In the genomic region with DNA sequence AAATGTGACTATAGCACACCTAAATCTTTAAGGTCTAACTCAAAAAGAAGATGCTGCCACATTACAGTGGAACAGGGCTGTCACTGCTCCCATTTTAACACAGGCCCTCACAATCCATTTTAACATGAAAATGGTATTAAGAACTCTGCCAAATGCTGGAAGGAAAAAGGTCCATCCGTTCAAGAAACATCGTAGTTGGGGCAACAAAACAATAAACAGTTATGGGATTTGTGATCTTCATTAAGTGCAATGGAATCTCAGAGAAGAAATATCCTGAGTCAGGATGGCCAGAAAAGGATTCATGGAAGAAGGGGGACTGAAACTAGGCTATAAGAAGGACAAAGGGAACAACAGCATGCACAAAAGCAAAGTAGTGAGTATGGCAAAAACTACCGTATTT, we compare ENCODE assay signal across 10 cellular contexts. TPM values are rescaled to one million over a fixed set of nuclear protein-coding genes. Genes with fewer than 3 reads are reported as not detected.
DNase-seq lines count a peak whose midpoint lies in the region; ATAC-seq and TF ChIP-seq lines count a peak whose summit lies in the region.
"Had no signal": no experiment of that assay in that cellular context is flagged by ENCODE, and none has a peak within 500 bp of the region (broad histone marks: within the 10 kb centered on the region; RNA-seq: fewer than 3 reads in every experiment).

No MANE protein-coding gene starts in this region.

- no peak for DNase-seq in activated T-cell treated with anti-CD3 and anti-CD28 coated beads, Interleukin-2, amount 50 U/mL, for 72 hours
- DNase-seq in activated T-cell treated with anti-CD3 and anti-CD28 coated beads, Interleukin-2, amount 50 U/mL, for 48 hours: no peak
- DNase-seq in astrocyte of the cerebellum (ENCODE audit: low read depth): no peak
- DNase-seq in hepatocyte (ENCODE audit: low spot score): no peak
- DNase-seq in SW 1271 (lab: John Stamatoyannopoulos, UW): no peak
- no peak for DNase-seq in glutamatergic neuron
- DNase-seq: activated naive CD4-positive, alpha-beta T cell treated with anti-CD3 and anti-CD28 coated beads, Interleukin-2, amount 50 U/mL, for 16 hours; pancreas had no signal

- H3K36me3 Mint-ChIP-seq in activated T-cell treated with anti-CD3 and anti-CD28 coated beads, Interleukin-2, amount 50 U/mL, for 72 hours (ENCODE audit: insufficient read depth in 2 of 2): peaks cover 5 to 18% of the 10 kb centered on the region in 2 donors
- H3K36me3 Mint-ChIP-seq in glutamatergic neuron (ENCODE audit: unreplicated experiment): no peaks in the 10 kb centered on the region

- H3K9me3 ChIP-seq in hepatocyte (ENCODE audit: low read depth) (no peaks in the 10 kb centered on the region), stomach smooth muscle (ENCODE audit: control insufficient read depth in 2 of 2, low read length in 2 of 2) (no peaks in the 10 kb centered on the region)
- H3K9me3 ChIP-seq: pancreas had no signal

- WGBS in hepatocyte (ENCODE audit: low lambda C conversion rate, missing lambda C conversion rate): 58% methylated on average over 3 of the region's 3 CpGs

- H3K4me1 Mint-ChIP-seq in activated T-cell treated with anti-CD3 and anti-CD28 coated beads, Interleukin-2, amount 50 U/mL, for 72 hours (ENCODE audit: low read depth): peaks cover 69% of the 10 kb centered on the region
- peaks cover 15% of the 10 kb centered on the region for H3K4me1 Mint-ChIP-seq in glutamatergic neuron (ENCODE audit: low read depth, unreplicated experiment)

- no peaks in the 10 kb centered on the region for H3K27me3 Mint-ChIP-seq in activated T-cell treated with anti-CD3 and anti-CD28 coated beads, Interleukin-2, amount 50 U/mL, for 72 hours (ENCODE audit: low read depth)
- no peaks in the 10 kb centered on the region for H3K27me3 Mint-ChIP-seq in glutamatergic neuron (ENCODE audit: unreplicated experiment)

- no peaks in the 10 kb centered on the region for H3K9me3 Mint-ChIP-seq in activated T-cell treated with anti-CD3 and anti-CD28 coated beads, Interleukin-2, amount 50 U/mL, for 72 hours
- H3K9me3 Mint-ChIP-seq in glutamatergic neuron (ENCODE audit: unreplicated experiment): peaks cover 8% of the 10 kb centered on the region

- H3K4me2 ChIP-seq in hepatocyte: peak overlapping the region; percentile 13

- in situ Hi-C loops in astrocyte of the cerebellum (cut with HindIII; ENCODE audit: low sequenced_read_pairs): loop anchor here (25.0 kb wide), 1 partner anchor 1147 kb away; no protein-coding TSS in a partner anchor

- H3K27ac ChIP-seq in hepatocyte (peak overlapping the region; percentile 30), stomach smooth muscle (ENCODE audit: low read length) (peak overlapping the region; percentile 61)
- H3K27ac ChIP-seq: pancreas had no signal

- no peaks in the 10 kb centered on the region for H3K9me2 ChIP-seq in hepatocyte (replicated peaks; ENCODE audit: insufficient read depth)

- no peak overlapping the region for H3K9ac ChIP-seq in stomach smooth muscle (ENCODE audit: low read length in 2 of 2)

- peak overlapping the region; percentile 1 to 13 for H3K4me3 Mint-ChIP-seq in activated T-cell treated with anti-CD3 and anti-CD28 coated beads, Interleukin-2, amount 50 U/mL, for 72 hours
- no peak overlapping the region for H3K4me3 Mint-ChIP-seq in glutamatergic neuron (ENCODE audit: unreplicated experiment)

- peaks cover 6% of the 10 kb centered on the region for H3K4me1 ChIP-seq in hepatocyte (ENCODE audit: insufficient read depth)
- H3K4me1 ChIP-seq in stomach smooth muscle (ENCODE audit: control insufficient read depth, insufficient read depth, low read length): peaks cover 6% of the 10 kb centered on the region

- TF ChIP-seq CTCF in astrocyte of the cerebellum (IDR thresholded peaks at IDR 0.05; ENCODE audit: low read depth, low read length, missing control alignments) (no peak), hepatocyte (IDR thresholded peaks at IDR 0.05; ENCODE audit: poor library complexity) (no peak), glutamatergic neuron (IDR thresholded peaks at IDR 0.05; ENCODE audit: partially characterized antibody, unreplicated experiment) (no peak)

- no peak overlapping the region for H3K27ac Mint-ChIP-seq in activated T-cell treated with anti-CD3 and anti-CD28 coated beads, Interleukin-2, amount 50 U/mL, for 72 hours
- H3K27ac Mint-ChIP-seq in glutamatergic neuron (ENCODE audit: unreplicated experiment): no peak overlapping the region

- H2AFZ ChIP-seq in hepatocyte: no peak overlapping the region

- H3K36me3 ChIP-seq in hepatocyte (replicated peaks; ENCODE audit: insufficient read depth, low read depth): no peaks in the 10 kb centered on the region
- H3K36me3 ChIP-seq in stomach smooth muscle (ENCODE audit: control insufficient read depth in 2 of 2, insufficient read depth in 2 of 2, low read length in 2 of 2): no peaks in the 10 kb centered on the region
- H3K36me3 ChIP-seq: pancreas had no signal

- peaks cover 92% of the 10 kb centered on the region for H4K20me1 ChIP-seq in hepatocyte (ENCODE audit: insufficient read depth, poor library complexity, severe bottlenecking)

- peaks cover 100% of the 10 kb centered on the region for H3K79me2 ChIP-seq in hepatocyte

- no peaks in the 10 kb centered on the region for H3K27me3 ChIP-seq in hepatocyte
- no peaks in the 10 kb centered on the region for H3K27me3 ChIP-seq in stomach smooth muscle (ENCODE audit: control insufficient read depth in 1 of 2, insufficient read depth in 2 of 2, low read length in 2 of 2)
- H3K27me3 ChIP-seq: pancreas had no signal

- H3K4me3 ChIP-seq in astrocyte of the cerebellum (ENCODE audit: low read depth, low read length) (peak overlapping the region; percentile 0), hepatocyte (no peak overlapping the region), stomach smooth muscle (ENCODE audit: low read length in 2 of 2) (no peak overlapping the region)
- H3K4me3 ChIP-seq: pancreas had no signal

- ATAC-seq in activated T-cell treated with anti-CD3 and anti-CD28 coated beads, Interleukin-2, amount 50 U/mL, for 72 hours (replicated peaks in 1 of 2): no peak
- ATAC-seq in HG03025 (IDR thresholded peaks at IDR 0.05; ENCODE audit: low FRiP score, unreplicated experiment): no peak
- ATAC-seq: pancreas had no signal

RNA-seq across cellular contexts. Expression of gene TBL1XR1, which starts 6.6 kb away (rescaled TPM):
- total RNA-seq in activated T-cell treated with anti-CD3 and anti-CD28 coated beads, Interleukin-2, amount 50 U/mL, for 72 hours: 100 to 1,000 TPM; 179 to 240 TPM
- total RNA-seq in hepatocyte (122 and 165 TPM in 2 replicates), glutamatergic neuron (ENCODE audit: unreplicated experiment) (101 TPM)
- polyA plus RNA-seq in hepatocyte: 30.2 and 30.4 TPM in 2 replicates
